16 cellular contexts compared by ENCODE assay signal in the genomic region with DNA sequence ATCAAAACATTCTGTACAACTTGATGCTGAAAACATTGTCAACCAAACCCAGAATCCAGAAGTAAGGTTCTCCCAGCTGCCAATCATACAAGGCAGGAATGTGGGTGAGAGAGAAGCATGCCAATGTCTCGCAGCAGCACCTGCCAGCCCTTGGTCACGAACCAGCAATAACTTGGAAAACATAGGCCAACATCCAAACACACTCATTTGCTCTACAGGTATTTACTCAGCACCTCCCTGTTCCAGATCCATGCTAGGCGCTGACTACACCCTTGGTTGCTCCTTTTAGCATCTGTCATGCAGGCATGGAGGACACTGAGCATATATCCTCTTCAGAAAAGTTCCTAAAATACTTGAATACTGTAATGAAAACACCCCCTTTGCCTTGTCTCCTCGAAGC.
DNase-seq lines count a peak whose midpoint lies in the region; ATAC-seq and TF ChIP-seq lines count a peak whose summit lies in the region.
"Had no signal": no experiment of that assay in that cellular context is flagged by ENCODE, and none has a peak within 500 bp of the region (broad histone marks: within the 10 kb centered on the region; RNA-seq: fewer than 3 reads in every experiment).

No MANE protein-coding gene starts in this region.

- no peaks in the 10 kb centered on the region for H3K4me1 Mint-ChIP-seq in activated CD8-positive, alpha-beta memory T cell treated with anti-CD3 and anti-CD28 coated beads, Interleukin-2, amount 10 ng/mL, durations not matched to agents 7 days and 5 days
- no peaks in the 10 kb centered on the region for H3K4me1 Mint-ChIP-seq in CD8-positive, alpha-beta T cell (ENCODE audit: low read depth)
- H3K4me1 Mint-ChIP-seq in activated CD4-positive, alpha-beta T cell treated with anti-CD3 and anti-CD28 coated beads, Interleukin-2, amount 10 ng/mL, durations not matched to agents 24 days and 14 days: no peaks in the 10 kb centered on the region
- H3K4me1 Mint-ChIP-seq: B cell had no signal

- H3K4me2 ChIP-seq in neuronal stem cell (ENCODE audit: insufficient read depth, low read length, poor library complexity, severe bottlenecking): no peak overlapping the region

- H2AFZ ChIP-seq in neuronal stem cell (ENCODE audit: low read length): no peak overlapping the region

- H4K91ac ChIP-seq in neuronal stem cell (ENCODE audit: low read depth, low read length, poor library complexity): no peak overlapping the region

- no CpG with 5 or more reads among the region's 4 CpGs for WGBS in neuronal stem cell (ENCODE audit: extremely low coverage in 2 of 2, insufficient read length in 2 of 2, insufficient replicate concordance in 1 of 2), 2 donors

- H2BK12ac ChIP-seq in neuronal stem cell (ENCODE audit: low read length): no peak overlapping the region

- H3K9me3 Mint-ChIP-seq in activated CD8-positive, alpha-beta memory T cell treated with anti-CD3 and anti-CD28 coated beads, Interleukin-2, amount 10 ng/mL, durations not matched to agents 7 days and 5 days (ENCODE audit: low read depth): no peaks in the 10 kb centered on the region
- H3K9me3 Mint-ChIP-seq in CD8-positive, alpha-beta T cell: no peaks in the 10 kb centered on the region
- H3K9me3 Mint-ChIP-seq in activated CD4-positive, alpha-beta T cell treated with anti-CD3 and anti-CD28 coated beads, Interleukin-2, amount 10 ng/mL, durations not matched to agents 24 days and 14 days: no peaks in the 10 kb centered on the region
- H3K9me3 Mint-ChIP-seq: CD4-positive, alpha-beta T cell; HFFc6 had no signal

- no peak overlapping the region for H4K8ac ChIP-seq in neuronal stem cell (ENCODE audit: low read depth, low read length)

- no peak overlapping the region for H3K4ac ChIP-seq in neuronal stem cell (ENCODE audit: low read length)

- no peak overlapping the region for H3K23ac ChIP-seq in neuronal stem cell (ENCODE audit: low read depth, low read length, poor library complexity)

- H2BK5ac ChIP-seq in neuronal stem cell (ENCODE audit: low read length): no peak overlapping the region

- H3K36me3 ChIP-seq in neuronal stem cell (replicated peaks in 1 of 2; ENCODE audit: control insufficient read depth in 2 of 2, insufficient read depth in 2 of 2, low read length in 2 of 2): peaks cover 0 to 21% of the 10 kb centered on the region in 2 donors
- H3K36me3 ChIP-seq in CD8-positive, alpha-beta T cell (ENCODE audit: insufficient read depth, low read length): no peaks in the 10 kb centered on the region

- POLR2A ChIA-PET in CD8-positive, alpha-beta T cell (lab: Charles Lee): no interaction called here

- peaks cover 22% of the 10 kb centered on the region for H3K27me3 Mint-ChIP-seq in activated CD8-positive, alpha-beta memory T cell treated with anti-CD3 and anti-CD28 coated beads, Interleukin-2, amount 10 ng/mL, durations not matched to agents 7 days and 5 days
- H3K27me3 Mint-ChIP-seq in CD8-positive, alpha-beta T cell (ENCODE audit: low read depth): peaks cover 10% of the 10 kb centered on the region
- peaks cover 13% of the 10 kb centered on the region for H3K27me3 Mint-ChIP-seq in activated CD4-positive, alpha-beta T cell treated with anti-CD3 and anti-CD28 coated beads, Interleukin-2, amount 10 ng/mL, durations not matched to agents 24 days and 14 days

- no peaks in the 10 kb centered on the region for H3K27me3 ChIP-seq in neuronal stem cell (ENCODE audit: control insufficient read depth in 3 of 3, insufficient read depth in 3 of 3, low read depth in 1 of 3, low read length in 3 of 3)
- peaks cover 3% of the 10 kb centered on the region for H3K27me3 ChIP-seq in CD8-positive, alpha-beta T cell (ENCODE audit: insufficient read depth, low read length)

- H3K18ac ChIP-seq in neuronal stem cell (ENCODE audit: low read length): no peak overlapping the region

- H3K36me3 Mint-ChIP-seq in activated CD8-positive, alpha-beta memory T cell treated with anti-CD3 and anti-CD28 coated beads, Interleukin-2, amount 10 ng/mL, durations not matched to agents 7 days and 5 days: no peaks in the 10 kb centered on the region
- no peaks in the 10 kb centered on the region for H3K36me3 Mint-ChIP-seq in CD8-positive, alpha-beta T cell
- H3K36me3 Mint-ChIP-seq in activated CD4-positive, alpha-beta T cell treated with anti-CD3 and anti-CD28 coated beads, Interleukin-2, amount 10 ng/mL, durations not matched to agents 24 days and 14 days (ENCODE audit: low read depth): no peaks in the 10 kb centered on the region

- peaks cover 0 to 2% of the 10 kb centered on the region in 2 donors for H3K4me1 ChIP-seq in neuronal stem cell (ENCODE audit: control insufficient read depth in 2 of 2, insufficient read depth in 1 of 2, low read depth in 1 of 2, low read length in 2 of 2)
- H3K4me1 ChIP-seq in CD8-positive, alpha-beta T cell (ENCODE audit: insufficient read depth, low read length): no peaks in the 10 kb centered on the region

- H3K4me3 ChIP-seq in neuronal stem cell (ENCODE audit: low read length in 2 of 2): no peak overlapping the region
- no peak overlapping the region for H3K4me3 ChIP-seq in CD8-positive, alpha-beta T cell (ENCODE audit: low read depth, low read length)

- H2BK120ac ChIP-seq in neuronal stem cell (ENCODE audit: low read depth, low read length): no peak overlapping the region

- no peaks in the 10 kb centered on the region for H3K79me1 ChIP-seq in neuronal stem cell (ENCODE audit: low read depth, low read length)

- DNase-seq in activated CD8-positive, alpha-beta memory T cell treated with anti-CD3 and anti-CD28 coated beads, Interleukin-2, amount 10 ng/mL, durations not matched to agents 7 days and 5 days: peak; percentile 28
- DNase-seq in activated CD8-positive, alpha-beta memory T cell treated with anti-CD3 and anti-CD28 coated beads, Interleukin-2, amount 50 U/mL, for 4 hours: no peak
- DNase-seq in cerebellum (ENCODE audit: low spot score): peak; percentile 33
- no peak for DNase-seq in neuronal stem cell (ENCODE audit: low spot score)
- no peak for DNase-seq in CD8-positive, alpha-beta T cell
- no peak for DNase-seq in activated CD4-positive, alpha-beta T cell treated with anti-CD3 and anti-CD28 coated beads, Interleukin-2, amount 10 ng/mL, durations not matched to agents 24 days and 14 days
- DNase-seq in NCI-H2081 treated with DMSO at 0.1 percent for 48 hours (lab: John Stamatoyannopoulos, UW): no peak
- no peak for DNase-seq in SK-N-DZ (ENCODE audit: low spot score)
- DNase-seq: ACHN; CD4-positive, alpha-beta T cell; DND-41; GF-D8; HCEC 1CT; HFFc6 had no signal

- no peak overlapping the region for H3K27ac Mint-ChIP-seq in activated CD8-positive, alpha-beta memory T cell treated with anti-CD3 and anti-CD28 coated beads, Interleukin-2, amount 10 ng/mL, durations not matched to agents 7 days and 5 days
- no peak overlapping the region for H3K27ac Mint-ChIP-seq in CD8-positive, alpha-beta T cell
- H3K27ac Mint-ChIP-seq in activated CD4-positive, alpha-beta T cell treated with anti-CD3 and anti-CD28 coated beads, Interleukin-2, amount 10 ng/mL, durations not matched to agents 24 days and 14 days: no peak overlapping the region
- H3K27ac Mint-ChIP-seq: B cell; CD4-positive, alpha-beta T cell; HFFc6 had no signal

- no peak overlapping the region for H3K4me3 Mint-ChIP-seq in activated CD8-positive, alpha-beta memory T cell treated with anti-CD3 and anti-CD28 coated beads, Interleukin-2, amount 10 ng/mL, durations not matched to agents 7 days and 5 days
- H3K4me3 Mint-ChIP-seq in CD8-positive, alpha-beta T cell: no peak overlapping the region
- no peak overlapping the region for H3K4me3 Mint-ChIP-seq in activated CD4-positive, alpha-beta T cell treated with anti-CD3 and anti-CD28 coated beads, Interleukin-2, amount 10 ng/mL, durations not matched to agents 24 days and 14 days
- H3K4me3 Mint-ChIP-seq: B cell; CD4-positive, alpha-beta T cell; HFFc6 had no signal

- H2BK15ac ChIP-seq in neuronal stem cell (ENCODE audit: low read length): no peak overlapping the region

- TF ChIP-seq CTCF in CD8-positive, alpha-beta T cell (IDR thresholded peaks at IDR 0.05): no peak

- no peak for ATAC-seq in activated CD8-positive, alpha-beta memory T cell treated with anti-CD3 and anti-CD28 coated beads, Interleukin-2, amount 10 ng/mL, durations not matched to agents 7 days and 5 days
- no peak for ATAC-seq in CD8-positive, alpha-beta T cell
- ATAC-seq: HepG2 had no signal

- intact Hi-C loops in CD8-positive, alpha-beta T cell (cut with DNase I, micrococcal nuclease): no loop called here
- intact Hi-C loops in activated CD4-positive, alpha-beta T cell treated with anti-CD3 and anti-CD28 coated beads, Interleukin-2, amount 10 ng/mL, durations not matched to agents 24 days and 14 days (cut with micrococcal nuclease): no loop called here

- CTCF ChIA-PET in activated CD8-positive, alpha-beta memory T cell treated with anti-CD3 and anti-CD28 coated beads, Interleukin-2, amount 10 ng/mL, durations not matched to agents 7 days and 5 days (lab: Charles Lee): no interaction called here
- CTCF ChIA-PET in CD8-positive, alpha-beta T cell (lab: Charles Lee): no interaction called here

- H3K14ac ChIP-seq in neuronal stem cell (ENCODE audit: low read length): no peak overlapping the region

- peaks cover 0 to 2% of the 10 kb centered on the region in 2 donors for H3K9me3 ChIP-seq in neuronal stem cell (replicated peaks in 1 of 2; ENCODE audit: control insufficient read depth in 2 of 2, insufficient read depth in 1 of 2, low read depth in 1 of 2, low read length in 2 of 2)
- no peaks in the 10 kb centered on the region for H3K9me3 ChIP-seq in CD8-positive, alpha-beta T cell (ENCODE audit: low read length)

- peak overlapping the region; percentile 34 for H3K9ac ChIP-seq in neuronal stem cell (ENCODE audit: low read depth, low read length, poor library complexity)

- no peak overlapping the region for H3K27ac ChIP-seq in neuronal stem cell (replicated peaks; ENCODE audit: low read length)
- H3K27ac ChIP-seq in CD8-positive, alpha-beta T cell (ENCODE audit: low read depth, low read length): no peak overlapping the region

- no peak overlapping the region for H2AK5ac ChIP-seq in neuronal stem cell (ENCODE audit: low read depth, low read length)

Comparison
In these comparisons a context has a peak if more than half of its experiments do, and no peak if none do; other contexts are left out.
1. DNase-seq: peak in activated CD8-positive, alpha-beta memory T cell treated with anti-CD3 and anti-CD28 coated beads, Interleukin-2, amount 10 ng/mL, durations not matched to agents 7 days and 5 days (single experiment) and cerebellum (single experiment); none in activated CD8-positive, alpha-beta memory T cell treated with anti-CD3 and anti-CD28 coated beads, Interleukin-2, amount 50 U/mL, for 4 hours (single experiment), neuronal stem cell (single experiment), CD8-positive, alpha-beta T cell (0 of 7), activated CD4-positive, alpha-beta T cell treated with anti-CD3 and anti-CD28 coated beads, Interleukin-2, amount 10 ng/mL, durations not matched to agents 24 days and 14 days (single experiment), NCI-H2081 treated with DMSO at 0.1 percent for 48 hours (single experiment) and SK-N-DZ (single experiment).